Comparison of ENCODE assay signal across 19 cellular contexts in the genomic region with DNA sequence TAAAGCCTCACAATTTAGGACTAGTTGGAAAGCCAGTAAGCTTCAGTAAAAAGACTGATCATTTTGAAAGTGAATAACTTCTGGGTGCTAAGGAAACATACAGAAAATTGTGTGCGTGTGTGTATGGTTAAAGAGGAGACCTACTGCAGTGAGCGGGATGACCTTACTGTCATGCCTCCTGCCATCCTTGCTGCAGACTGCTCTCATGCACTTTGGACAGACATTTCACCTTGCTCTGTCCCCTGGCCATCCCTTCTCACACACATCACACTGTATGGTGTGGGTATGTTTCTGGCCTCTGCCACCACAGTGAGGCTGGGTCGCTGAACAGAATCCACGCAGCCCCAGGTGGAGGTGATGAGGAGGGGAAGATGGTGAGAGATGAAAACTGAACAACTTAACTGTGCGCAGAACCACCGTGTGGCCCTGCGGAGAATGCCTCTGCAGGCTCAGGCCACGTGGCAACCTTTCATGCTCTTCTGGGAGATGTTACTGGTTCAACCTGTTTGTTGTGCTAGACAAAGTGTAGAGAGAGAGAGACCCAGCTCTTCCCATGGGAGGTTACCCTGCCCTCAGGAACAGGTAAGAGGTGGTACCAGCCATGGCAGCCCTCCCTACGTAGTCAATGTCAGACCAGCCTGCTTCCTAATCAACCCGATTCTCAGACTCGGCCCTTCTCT. TPM values are rescaled to one million over a fixed set of nuclear protein-coding genes. Genes with fewer than 3 reads are reported as not detected.
DNase-seq lines count a peak whose midpoint lies in the region; ATAC-seq, FAIRE-seq and TF ChIP-seq lines count a peak whose summit lies in the region.
"Had no signal": no experiment of that assay in that cellular context is flagged by ENCODE, and none has a peak within 500 bp of the region (broad histone marks: within the 10 kb centered on the region; RNA-seq: fewer than 3 reads in every experiment).

No MANE protein-coding gene starts in this region.

- 74 to 86% methylated on average over 11 of the region's 11 CpGs for WGBS in esophagus, 2 donors

- DNase-seq in WTC11 (ENCODE audit: low spot score) (no peak), neural crest cell (ENCODE audit: low read depth, low spot score) (no peak), type B pancreatic cell (ENCODE audit: extremely low spot score, unreplicated experiment) (no peak), NOMO-1 treated with dmso at 0.1 percent for 144 hours (lab: John Stamatoyannopoulos, UW; ENCODE audit: unreplicated experiment) (no peak), kidney (no peak), NCI-H2196 treated with DMSO at 0.1 percent for 48 hours (lab: John Stamatoyannopoulos, UW; ENCODE audit: unreplicated experiment) (no peak)
- DNase-seq: adrenal gland; central memory CD4-positive, alpha-beta T cell; midbrain; NCI-H187 treated with DMSO at 0.1 percent for 48 hours; NCI-H526 treated with DMSO at 0.1 percent for 48 hours; nucleus accumbens; SHP77; stimulated activated naive CD4-positive, alpha-beta T cell treated with Interleukin-2 at 50 U/mL for 16 hours; T-helper 17 cell had no signal

- peaks cover 6 to 24% of the 10 kb centered on the region in 2 donors for H3K4me1 ChIP-seq in esophagus (ENCODE audit: control insufficient read depth in 2 of 2, insufficient read depth in 2 of 2, low read length in 1 of 2)
- H3K4me1 ChIP-seq in kidney (ENCODE audit: control insufficient read depth in 1 of 2, insufficient read depth in 1 of 2, low read depth in 1 of 2, low read length in 2 of 2), result peaks cover 0 to 15% of the 10 kb centered on the region in 2 donors
- H3K4me1 ChIP-seq: HAP-1 had no signal

- H3K4me3 ChIP-seq in esophagus (ENCODE audit: low read depth in 1 of 2, low read length in 2 of 2), result no peak overlapping the region
- H3K4me3 ChIP-seq in kidney (ENCODE audit: low read length in 2 of 2), result no peak overlapping the region
- H3K4me3 ChIP-seq: adrenal gland, HAP-1 had no signal

- H3K4me1 Mint-ChIP-seq in WTC11 (peaks cover 22% of the 10 kb centered on the region), neural crest cell (peaks cover 19% of the 10 kb centered on the region), type B pancreatic cell (ENCODE audit: unreplicated experiment) (peaks cover 19% of the 10 kb centered on the region)
- H3K4me1 Mint-ChIP-seq: T-helper 17 cell had no signal

- no peaks in the 10 kb centered on the region for H3K27me3 ChIP-seq in esophagus (ENCODE audit: control insufficient read depth in 1 of 2, insufficient read depth in 2 of 2, low read length in 2 of 2)
- H3K27me3 ChIP-seq: adrenal gland had no signal

- H3K9me3 ChIP-seq in esophagus (ENCODE audit: control insufficient read depth in 2 of 2, insufficient read depth in 1 of 2, low read depth in 1 of 2, low read length in 1 of 2) (no peaks in the 10 kb centered on the region), kidney (ENCODE audit: control insufficient read depth in 1 of 2, low read length in 2 of 2) (no peaks in the 10 kb centered on the region)
- H3K9me3 ChIP-seq: adrenal gland, HAP-1 had no signal

- CTCF ChIA-PET in WTC11 (lab: Charles Lee), result interaction anchor here (1.1 to 4.8 kb wide), 4 partner anchors 20 to 102 kb away, joined by 3 to 25 read pairs (median 4); no protein-coding TSS in a partner anchor

- intact Hi-C loops in kidney (cut with DNase I), result no loop called here

- no peak for TF ChIP-seq CTCF in WTC11 (IDR thresholded peaks at IDR 0.05)
- no peak for TF ChIP-seq CTCF in neural crest cell (conservative IDR thresholded peaks at IDR 0.05)
- no peak for TF ChIP-seq CTCF in type B pancreatic cell (conservative IDR thresholded peaks at IDR 0.05)
- no peak for TF ChIP-seq CTCF in kidney (IDR thresholded peaks at IDR 0.05; ENCODE audit: borderline replicate concordance, extremely low read depth, insufficient read depth)

- H3K27ac Mint-ChIP-seq in WTC11 (peak overlapping the region; percentile 32; the same call in 1 of the 2 replicates), neural crest cell (ENCODE audit: unreplicated experiment) (peak overlapping the region; percentile 53), type B pancreatic cell (peak overlapping the region; percentile 43)
- H3K27ac Mint-ChIP-seq: B cell, T-helper 17 cell had no signal

- POLR2A ChIA-PET in WTC11 (lab: Charles Lee), result no interaction called here

- H3K36me3 Mint-ChIP-seq in WTC11 (no peaks in the 10 kb centered on the region), neural crest cell (ENCODE audit: low read depth) (peaks cover 3% of the 10 kb centered on the region), type B pancreatic cell (peaks cover 4% of the 10 kb centered on the region)

- H3K9me3 Mint-ChIP-seq in WTC11, result no peaks in the 10 kb centered on the region
- H3K9me3 Mint-ChIP-seq in neural crest cell, result no peaks in the 10 kb centered on the region
- no peaks in the 10 kb centered on the region for H3K9me3 Mint-ChIP-seq in type B pancreatic cell

- no peak overlapping the region for H3K9ac ChIP-seq in kidney (ENCODE audit: low read length in 2 of 2)

- H3K27me3 Mint-ChIP-seq in WTC11 (ENCODE audit: low read depth), result no peaks in the 10 kb centered on the region
- no peaks in the 10 kb centered on the region for H3K27me3 Mint-ChIP-seq in neural crest cell (ENCODE audit: low read depth)
- no peaks in the 10 kb centered on the region for H3K27me3 Mint-ChIP-seq in type B pancreatic cell
- H3K27me3 Mint-ChIP-seq: B cell had no signal

- H3K36me3 ChIP-seq in esophagus (ENCODE audit: control insufficient read depth in 2 of 2, insufficient read depth in 2 of 2, low read length in 1 of 2) (peaks cover 0 to 2% of the 10 kb centered on the region in 2 donors), kidney (ENCODE audit: control insufficient read depth in 1 of 2, insufficient read depth in 2 of 2, low read length in 2 of 2) (peaks cover 26 to 30% of the 10 kb centered on the region in 2 donors)
- H3K36me3 ChIP-seq: adrenal gland, HAP-1 had no signal

- H3K27ac ChIP-seq in esophagus (ENCODE audit: low read depth in 2 of 2, low read length in 1 of 2), result peak overlapping the region; percentile 27 to 77
- H3K27ac ChIP-seq in kidney (ENCODE audit: low read depth in 2 of 2, low read length in 2 of 2), result no peak overlapping the region
- H3K27ac ChIP-seq: HL-60 had no signal

- H3K4me3 Mint-ChIP-seq in WTC11 (no peak overlapping the region), neural crest cell (no peak overlapping the region), type B pancreatic cell (no peak overlapping the region)
- H3K4me3 Mint-ChIP-seq: B cell, T-helper 17 cell had no signal

- peak; percentile 54 for ATAC-seq in WTC11
- ATAC-seq: T-helper 17 cell had no signal

- no peak for FAIRE-seq in kidney (lab: Jason Lieb, UNC)

TF ChIP-seq in WTC11, 78 proteins besides CTCF, POLR2A, EP300 and RAD21 (continues in another document):
- TF ChIP-seq ZMAT4 (CRISPR knock-in tag; IDR thresholded peaks at IDR 0.05), result no peak
- no peak for TF ChIP-seq ZNF512 (CRISPR knock-in tag; IDR thresholded peaks at IDR 0.05; ENCODE audit: borderline replicate concordance)
- no peak for TF ChIP-seq ZNF232 (CRISPR knock-in tag; IDR thresholded peaks at IDR 0.05)
- no peak for TF ChIP-seq NFE2L1 (CRISPR knock-in tag; IDR thresholded peaks at IDR 0.05)
- no peak for TF ChIP-seq GTF2I (CRISPR knock-in tag; conservative IDR thresholded peaks at IDR 0.05)
- no peak for TF ChIP-seq USF1 (CRISPR knock-in tag; IDR thresholded peaks at IDR 0.05)
- TF ChIP-seq NR2C2 (CRISPR knock-in tag; IDR thresholded peaks at IDR 0.05), result no peak
- no peak for TF ChIP-seq TCF7 (CRISPR knock-in tag; IDR thresholded peaks at IDR 0.05; ENCODE audit: low read depth)
- TF ChIP-seq, protein P1, sequence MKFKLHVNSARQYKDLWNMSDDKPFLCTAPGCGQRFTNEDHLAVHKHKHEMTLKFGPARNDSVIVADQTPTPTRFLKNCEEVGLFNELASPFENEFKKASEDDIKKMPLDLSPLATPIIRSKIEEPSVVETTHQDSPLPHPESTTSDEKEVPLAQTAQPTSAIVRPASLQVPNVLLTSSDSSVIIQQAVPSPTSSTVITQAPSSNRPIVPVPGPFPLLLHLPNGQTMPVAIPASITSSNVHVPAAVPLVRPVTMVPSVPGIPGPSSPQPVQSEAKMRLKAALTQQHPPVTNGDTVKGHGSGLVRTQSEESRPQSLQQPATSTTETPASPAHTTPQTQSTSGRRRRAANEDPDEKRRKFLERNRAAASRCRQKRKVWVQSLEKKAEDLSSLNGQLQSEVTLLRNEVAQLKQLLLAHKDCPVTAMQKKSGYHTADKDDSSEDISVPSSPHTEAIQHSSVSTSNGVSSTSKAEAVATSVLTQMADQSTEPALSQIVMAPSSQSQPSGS (CRISPR knock-in tag; IDR thresholded peaks at IDR 0.05; ENCODE audit: borderline replicate concordance, low read depth), result no peak
- TF ChIP-seq ZNF138 (CRISPR knock-in tag; conservative IDR thresholded peaks at IDR 0.05), result no peak

RNA-seq across cellular contexts. Expression of gene HACD2, which starts 36.8 kb away (rescaled TPM):
- total RNA-seq in WTC11 (2021) (25.9 to 27.7 TPM (median 26.1 TPM) in 3 replicates), neural crest cell (26.4 and 26.5 TPM in 2 replicates), type B pancreatic cell (ENCODE audit: low replicate concordance) (30.4 and 31.9 TPM in 2 replicates), kidney (25.4 TPM)
- polyA plus RNA-seq in esophagus (10 to 100 TPM; 12.0 to 17.1 TPM), kidney (ENCODE audit: insufficient read depth, low read depth, low replicate concordance) (13.1 TPM)

Comparison
In these comparisons a context has a peak if more than half of its experiments do, and no peak if none do; other contexts are left out.
1. H3K27ac ChIP-seq: peak in esophagus (2 of 2); none in kidney (0 of 2).
2. Peak in every context shown above with its lines, with median percentiles within 50 percentile points of each other: H3K27ac Mint-ChIP-seq.